8 cellular contexts compared by ENCODE assay signal in the genomic region with DNA sequence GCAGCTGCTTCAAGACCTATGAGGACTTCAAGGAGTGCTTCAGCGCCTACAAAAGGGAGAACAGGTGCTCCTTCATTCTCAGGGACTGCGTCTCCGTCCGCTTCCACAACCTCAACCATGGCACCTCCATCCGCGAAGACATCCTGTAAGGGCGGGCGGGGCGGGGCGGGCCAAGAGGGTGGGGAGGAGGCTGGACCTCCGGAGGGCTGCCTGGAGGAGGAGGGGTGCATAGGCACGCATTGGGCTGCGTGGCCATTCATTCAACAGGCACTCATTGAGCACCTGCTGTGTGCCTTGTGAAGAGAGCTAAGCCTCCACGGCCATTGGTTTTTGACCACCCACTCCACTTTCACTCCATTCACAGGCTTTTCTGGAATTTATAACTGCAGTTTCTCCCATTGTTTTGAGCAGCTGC. TPM values are rescaled to one million over a fixed set of nuclear protein-coding genes. Genes with fewer than 3 reads are reported as not detected.
A peak's percentile ranks its signal among the peaks of the same experiment; 100 is the strongest.
DNase-seq lines count a peak whose midpoint lies in the region; ATAC-seq, FAIRE-seq and TF ChIP-seq lines count a peak whose summit lies in the region.

No MANE protein-coding gene starts in this region.

- 13 to 40% methylated on average over 1 to 14 of the region's 14 CpGs for WGBS in endodermal cell (ENCODE audit: insufficient coverage in 1 of 2, insufficient read length in 1 of 2), 2 experiments

- TF ChIP-seq CTCF in RWPE2 (IDR thresholded peaks at IDR 0.05; ENCODE audit: poor library complexity, severe bottlenecking) (no peak), endodermal cell (conservative IDR thresholded peaks at IDR 0.05) (no peak), neural crest cell (conservative IDR thresholded peaks at IDR 0.05) (no peak)

- H3K27me3 Mint-ChIP-seq in endodermal cell (ENCODE audit: insufficient read depth) = no peaks in the 10 kb centered on the region
- H3K27me3 Mint-ChIP-seq in neural crest cell (ENCODE audit: low read depth) = no peaks in the 10 kb centered on the region

- H3K4me3 ChIP-seq in RWPE2 (ENCODE audit: severe bottlenecking) (peak overlapping the region; percentile 83), endodermal cell (ENCODE audit: low read length) (peak overlapping the region; percentile 92)

- H3K36me3 ChIP-seq in RWPE2 (ENCODE audit: low read depth) = peaks cover 27% of the 10 kb centered on the region
- H3K36me3 ChIP-seq in endodermal cell (ENCODE audit: control insufficient read depth, insufficient read depth, low read length) = peaks cover 13% of the 10 kb centered on the region

- H3K9me3 Mint-ChIP-seq in endodermal cell (no peaks in the 10 kb centered on the region), neural crest cell (no peaks in the 10 kb centered on the region)

- H3K36me3 Mint-ChIP-seq in endodermal cell (ENCODE audit: low read depth) = peaks cover 7% of the 10 kb centered on the region
- H3K36me3 Mint-ChIP-seq in neural crest cell (ENCODE audit: low read depth) = no peaks in the 10 kb centered on the region

- peak overlapping the region; percentile 89 for H3K4me3 Mint-ChIP-seq in endodermal cell
- peak overlapping the region; percentile 91 for H3K4me3 Mint-ChIP-seq in neural crest cell

- H3K4me1 ChIP-seq in RWPE2 (ENCODE audit: insufficient read depth, poor library complexity, severe bottlenecking) (peaks cover 15% of the 10 kb centered on the region), endodermal cell (ENCODE audit: control insufficient read depth, insufficient read depth, low read length) (peaks cover 6% of the 10 kb centered on the region)

- H3K27ac ChIP-seq in RWPE2 (ENCODE audit: poor library complexity, severe bottlenecking) (peak overlapping the region; percentile 12), endodermal cell (ENCODE audit: low read depth, low read length) (no peak overlapping the region)

- peak; percentile 16 for DNase-seq in stimulated activated CD8-positive, alpha-beta memory T cell treated with anti-CD3 and anti-CD28 coated beads, Interleukin-4, amount 100 ng/mL, for 24 hours (ENCODE audit: low read depth)
- no peak for DNase-seq in stimulated activated CD8-positive, alpha-beta memory T cell treated with anti-CD3 and anti-CD28 coated beads, Interleukin-4, amount 100 ng/mL, for 48 hours
- no peak for DNase-seq in RWPE2 (ENCODE audit: low spot score)
- DNase-seq in endodermal cell = peak; percentile 88
- DNase-seq in neural crest cell (ENCODE audit: low read depth, low spot score) = no peak
- no peak for DNase-seq in NCI-H226
- DNase-seq in frontal cortex (ENCODE audit: low spot score in 2 of 2) = no peak

- no peaks in the 10 kb centered on the region for H3K9me3 ChIP-seq in RWPE2 (ENCODE audit: severe bottlenecking)
- H3K9me3 ChIP-seq in endodermal cell (ENCODE audit: control insufficient read depth, low read length) = no peaks in the 10 kb centered on the region

- H3K27me3 ChIP-seq in RWPE2 (ENCODE audit: insufficient read depth, poor library complexity, severe bottlenecking) (no peaks in the 10 kb centered on the region), endodermal cell (ENCODE audit: control insufficient read depth, insufficient read depth, low read length, poor library complexity, severe bottlenecking) (no peaks in the 10 kb centered on the region)

- no peak overlapping the region for H3K9ac ChIP-seq in endodermal cell (ENCODE audit: extremely low read depth, low read length, poor library complexity, severe bottlenecking)

- H3K27ac Mint-ChIP-seq in endodermal cell = peak overlapping the region; percentile 91
- peak overlapping the region; percentile 70 for H3K27ac Mint-ChIP-seq in neural crest cell (ENCODE audit: unreplicated experiment)

- FAIRE-seq in frontal cortex (lab: Jason Lieb, UNC) = no peak

- ATAC-seq in HG02884 (IDR thresholded peaks at IDR 0.05; ENCODE audit: unreplicated experiment) = peak; percentile 24
- ATAC-seq in RWPE2 (ENCODE audit: low read depth) = peak; percentile 2; the same call in 2 of the 3 replicates

- H3K4me1 Mint-ChIP-seq in endodermal cell = peaks cover 47% of the 10 kb centered on the region
- peaks cover 25% of the 10 kb centered on the region for H3K4me1 Mint-ChIP-seq in neural crest cell

RNA-seq across cellular contexts. Expression of gene ZSWIM3, which starts 0.4 kb away (rescaled TPM):
- 1 to 10 TPM; 2.1 to 4.6 TPM for total RNA-seq in endodermal cell
- 5.0 TPM for polyA plus RNA-seq in endodermal cell (2013, experiment 1 of 2)
- 4.1 TPM for polyA plus RNA-seq in endodermal cell (2013, experiment 2 of 2)
- 4.5 and 4.8 TPM in 2 replicates for total RNA-seq in neural crest cell
- total RNA-seq in frontal cortex = 13.9 TPM

RNA-seq across cellular contexts. Expression of gene ACOT8, which starts 0.7 kb away (rescaled TPM):
- 10 to 100 TPM; 24.3 to 27.9 TPM for total RNA-seq in endodermal cell
- polyA plus RNA-seq in endodermal cell (2013, experiment 1 of 2) = 19.7 TPM
- polyA plus RNA-seq in endodermal cell (2013, experiment 2 of 2) = 17.3 TPM
- total RNA-seq in neural crest cell = 14.5 and 15.3 TPM in 2 replicates
- total RNA-seq in frontal cortex = 32.6 TPM

RNA-seq across cellular contexts. Expression of gene ZSWIM1, which starts 23.2 kb away (rescaled TPM):
- total RNA-seq in endodermal cell (10 to 100 TPM; 11.6 to 12.5 TPM), neural crest cell (16.6 and 17.0 TPM in 2 replicates), frontal cortex (5.3 TPM)
- polyA plus RNA-seq in endodermal cell (2013, experiment 1 of 2) = 11.4 TPM
- polyA plus RNA-seq in endodermal cell (2013, experiment 2 of 2) = 10.8 TPM

RNA-seq across cellular contexts. Expression of gene SNX21, which starts 24.2 kb away (rescaled TPM):
- total RNA-seq in endodermal cell = 10 to 100 TPM; 18.0 to 18.8 TPM
- 9.3 TPM for polyA plus RNA-seq in endodermal cell (2013, experiment 1 of 2)
- polyA plus RNA-seq in endodermal cell (2013, experiment 2 of 2) = 10.5 TPM
- total RNA-seq in neural crest cell = 16.8 and 19.4 TPM in 2 replicates
- 15.5 TPM for total RNA-seq in frontal cortex

RNA-seq across cellular contexts. Expression of gene SPATA25, which starts 29.6 kb away (rescaled TPM):
- total RNA-seq in endodermal cell (1 to 10 TPM; 2.2 to 2.6 TPM), neural crest cell (0.41 and 2.2 TPM in 2 replicates), frontal cortex (2.0 TPM)
- polyA plus RNA-seq in endodermal cell (2013, experiment 1 of 2) = 0.89 TPM
- 0.54 TPM for polyA plus RNA-seq in endodermal cell (2013, experiment 2 of 2)

Comparison
In these comparisons a context has a peak if more than half of its experiments do, and no peak if none do; other contexts are left out.
1. DNase-seq: peak in stimulated activated CD8-positive, alpha-beta memory T cell treated with anti-CD3 and anti-CD28 coated beads, Interleukin-4, amount 100 ng/mL, for 24 hours (single experiment) and endodermal cell (single experiment); none in stimulated activated CD8-positive, alpha-beta memory T cell treated with anti-CD3 and anti-CD28 coated beads, Interleukin-4, amount 100 ng/mL, for 48 hours (single experiment), RWPE2 (single experiment), neural crest cell (single experiment), NCI-H226 (single experiment) and frontal cortex (0 of 2).